Comparison of ENCODE assay signal across 8 cellular contexts in genomic region chr1:162497104-162497722, GRCh38. TPM values are rescaled to one million over a fixed set of nuclear protein-coding genes. Genes with fewer than 3 reads are reported as not detected.
DNase-seq lines count a peak whose midpoint lies in the region; ATAC-seq and TF ChIP-seq lines count a peak whose summit lies in the region.

No MANE protein-coding gene starts in this region.

- peak overlapping the region; percentile 100 for H4K8ac ChIP-seq in mesendoderm (ENCODE audit: low read depth, low read length)

- no peak overlapping the region for H3K23ac ChIP-seq in mesendoderm (ENCODE audit: low read length)

- peaks cover 6% of the 10 kb centered on the region for H3K4me1 ChIP-seq in cardiac muscle cell (ENCODE audit: low read depth)
- H3K4me1 ChIP-seq in mesendoderm (ENCODE audit: control insufficient read depth, low read depth, low read length), result peaks cover 2% of the 10 kb centered on the region
- H3K4me1 ChIP-seq in upper lobe of right lung, result peaks cover 22% of the 10 kb centered on the region

- H2BK5ac ChIP-seq in mesendoderm (ENCODE audit: low read length), result no peak overlapping the region

- in situ Hi-C loops in brain microvascular endothelial cell (cut with HindIII; ENCODE audit: low pct_ligation_motif_present, low sequenced_read_pairs), result no loop called here

- H3K56ac ChIP-seq in mesendoderm (ENCODE audit: low read length), result peak overlapping the region; percentile 83

- intact Hi-C loops in Right ventricle myocardium superior (cut with DNase I), result no loop called here
- intact Hi-C loops in upper lobe of right lung (cut with DNase I), result no loop called here

- TF ChIP-seq CTCF in cardiac muscle cell (IDR thresholded peaks at IDR 0.05; ENCODE audit: low read depth, low read length), result no peak
- no peak for TF ChIP-seq CTCF in brain microvascular endothelial cell (IDR thresholded peaks at IDR 0.05; ENCODE audit: low read depth, low read length, missing control alignments)
- TF ChIP-seq CTCF in upper lobe of right lung (IDR thresholded peaks at IDR 0.05), result no peak

- H3K4me3 ChIP-seq in cardiac muscle cell (peak overlapping the region; percentile 64), brain microvascular endothelial cell (ENCODE audit: low read depth, low read length) (peak overlapping the region; percentile 90), mesendoderm (ENCODE audit: low read length) (no peak overlapping the region), upper lobe of right lung (peak overlapping the region; percentile 95)

- peaks cover 7% of the 10 kb centered on the region for H3K79me1 ChIP-seq in mesendoderm (ENCODE audit: low read length)

- no peaks in the 10 kb centered on the region for H3K9me3 ChIP-seq in cardiac muscle cell (ENCODE audit: low read depth)
- no peaks in the 10 kb centered on the region for H3K9me3 ChIP-seq in upper lobe of right lung

- no CpG with 5 or more reads among the region's 13 CpGs for WGBS in mesendoderm (ENCODE audit: extremely low coverage, insufficient coverage, low lambda C conversion rate)

- peak overlapping the region; percentile 12 for H2BK120ac ChIP-seq in mesendoderm (ENCODE audit: low read depth, low read length)

- no peak overlapping the region for H2AK5ac ChIP-seq in mesendoderm (ENCODE audit: low read length)

- peak overlapping the region; percentile 16 for H3K4ac ChIP-seq in mesendoderm (ENCODE audit: low read depth, low read length)

- ATAC-seq in Right ventricle myocardium superior (ENCODE audit: poor library complexity), result no peak
- ATAC-seq in upper lobe of right lung, result no peak
- ATAC-seq in GM19397 (IDR thresholded peaks at IDR 0.05; ENCODE audit: unreplicated experiment), result no peak

- H3K27ac ChIP-seq in cardiac muscle cell, result peak overlapping the region; percentile 91
- H3K27ac ChIP-seq in brain microvascular endothelial cell, result peak overlapping the region; percentile 64
- no peak overlapping the region for H3K27ac ChIP-seq in mesendoderm (ENCODE audit: low read depth, low read length)
- H3K27ac ChIP-seq in upper lobe of right lung, result peak overlapping the region; percentile 95

- peaks cover 17% of the 10 kb centered on the region for H3K79me2 ChIP-seq in mesendoderm (ENCODE audit: control insufficient read depth, insufficient read depth, low read length)

- no peak overlapping the region for H2BK15ac ChIP-seq in mesendoderm (replicated peaks; ENCODE audit: low read depth)

- H3K36me3 ChIP-seq in cardiac muscle cell, result peaks cover 15% of the 10 kb centered on the region
- H3K36me3 ChIP-seq in brain microvascular endothelial cell (replicated peaks), result peaks cover 2% of the 10 kb centered on the region
- H3K36me3 ChIP-seq in mesendoderm (ENCODE audit: control insufficient read depth, insufficient read depth, low read length), result no peaks in the 10 kb centered on the region
- H3K36me3 ChIP-seq in upper lobe of right lung, result peaks cover 25% of the 10 kb centered on the region

- DNase-seq in cardiac muscle cell (ENCODE audit: low read depth in 1 of 2, low spot score in 1 of 2) (no peak), Right ventricle myocardium superior (no peak), brain microvascular endothelial cell (no peak), mesendoderm (no peak), upper lobe of right lung (no peak), AG20443 (ENCODE audit: low spot score) (no peak), NCI-H2227 (lab: John Stamatoyannopoulos, UW; ENCODE audit: unreplicated experiment) (no peak)

- peak overlapping the region; percentile 64 for H3K9ac ChIP-seq in mesendoderm (ENCODE audit: low read length)

- H3K4me2 ChIP-seq in mesendoderm (ENCODE audit: low read length), result peak overlapping the region; percentile 46

- H4K5ac ChIP-seq in mesendoderm (ENCODE audit: low read length), result no peak overlapping the region

- peak overlapping the region; percentile 98 for H3K18ac ChIP-seq in mesendoderm (ENCODE audit: low read length)

- H3K27me3 ChIP-seq in cardiac muscle cell (peaks cover 6% of the 10 kb centered on the region), brain microvascular endothelial cell (replicated peaks) (no peaks in the 10 kb centered on the region), mesendoderm (ENCODE audit: insufficient read depth, low read length, poor library complexity) (no peaks in the 10 kb centered on the region), upper lobe of right lung (no peaks in the 10 kb centered on the region)

RNA-seq across cellular contexts. Expression of gene UHMK1, which starts 0.4 kb away (rescaled TPM):
- total RNA-seq in cardiac muscle cell (9.0 and 17.2 TPM in 2 replicates), Right ventricle myocardium superior (18.6 TPM), upper lobe of right lung (53.6 TPM)
- polyA plus RNA-seq in cardiac muscle cell, result 3.5 and 6.9 TPM in 2 replicates
- 8.2 TPM for polyA plus RNA-seq in mesendoderm (2013, experiment 1 of 2)
- polyA plus RNA-seq in mesendoderm (2013, experiment 2 of 2), result 8.1 TPM
